ENCODE assay signal across 1 cellular context in the genomic region with DNA sequence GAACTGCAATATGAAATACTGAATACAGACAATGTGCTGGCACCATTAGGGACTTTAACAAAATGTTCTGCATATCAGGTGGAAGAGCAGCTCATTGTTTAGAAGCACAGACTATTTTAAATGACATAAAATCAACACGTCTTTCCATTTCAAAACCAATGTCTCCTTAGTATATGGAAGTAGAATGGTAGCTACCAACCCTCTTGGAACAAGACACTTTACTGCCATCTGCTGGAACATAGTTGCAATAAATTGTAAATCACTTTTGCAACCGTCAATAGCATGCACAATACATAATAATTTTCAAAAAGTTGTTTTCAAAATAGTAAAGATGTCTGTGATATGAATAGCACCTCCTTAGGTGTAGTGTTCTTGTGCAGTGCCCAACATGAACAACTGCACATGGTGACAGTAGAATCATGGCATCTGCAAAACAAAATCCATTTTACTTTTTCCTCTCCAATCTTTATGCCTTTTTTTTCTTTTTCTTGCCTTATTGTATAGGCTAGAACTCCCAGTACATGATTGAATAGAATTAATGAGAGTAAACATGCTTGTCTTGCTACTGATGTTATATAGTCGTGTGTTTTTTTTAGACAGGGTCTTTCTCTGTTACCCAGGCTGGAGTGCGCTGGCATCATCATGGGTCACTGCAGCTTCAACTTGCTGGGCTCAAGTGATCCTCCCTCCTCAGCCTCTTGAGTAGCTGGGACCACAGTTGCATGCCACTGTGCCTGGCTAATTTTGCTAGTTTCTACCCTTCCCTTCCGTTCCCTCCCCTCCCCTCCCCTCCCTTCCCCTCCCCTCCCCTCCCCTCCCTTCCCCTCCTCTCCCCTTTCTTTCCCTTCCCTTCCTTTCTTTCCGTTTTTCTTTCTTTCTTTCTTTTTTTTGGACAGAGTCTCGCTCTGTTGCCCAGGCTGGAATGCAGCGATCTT.
TF ChIP-seq lines count a peak whose summit lies in the region.

No MANE protein-coding gene starts in this region.

TF ChIP-seq in GM23338, 12 proteins besides CTCF, POLR2A, EP300 and RAD21 (continued from another document):
- TF ChIP-seq, protein P1, sequence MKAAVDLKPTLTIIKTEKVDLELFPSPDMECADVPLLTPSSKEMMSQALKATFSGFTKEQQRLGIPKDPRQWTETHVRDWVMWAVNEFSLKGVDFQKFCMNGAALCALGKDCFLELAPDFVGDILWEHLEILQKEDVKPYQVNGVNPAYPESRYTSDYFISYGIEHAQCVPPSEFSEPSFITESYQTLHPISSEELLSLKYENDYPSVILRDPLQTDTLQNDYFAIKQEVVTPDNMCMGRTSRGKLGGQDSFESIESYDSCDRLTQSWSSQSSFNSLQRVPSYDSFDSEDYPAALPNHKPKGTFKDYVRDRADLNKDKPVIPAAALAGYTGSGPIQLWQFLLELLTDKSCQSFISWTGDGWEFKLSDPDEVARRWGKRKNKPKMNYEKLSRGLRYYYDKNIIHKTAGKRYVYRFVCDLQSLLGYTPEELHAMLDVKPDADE (IDR thresholded peaks at IDR 0.05), result no peak
- no peak for TF ChIP-seq EZH2phosphoT487 (IDR thresholded peaks at IDR 0.05; ENCODE audit: unreplicated experiment)
- TF ChIP-seq JUNB (IDR thresholded peaks at IDR 0.05; ENCODE audit: unreplicated experiment), result no peak
- no peak for TF ChIP-seq CREB1 (CRISPR knock-in tag; IDR thresholded peaks at IDR 0.05; ENCODE audit: low read depth)
- TF ChIP-seq, protein P2, sequence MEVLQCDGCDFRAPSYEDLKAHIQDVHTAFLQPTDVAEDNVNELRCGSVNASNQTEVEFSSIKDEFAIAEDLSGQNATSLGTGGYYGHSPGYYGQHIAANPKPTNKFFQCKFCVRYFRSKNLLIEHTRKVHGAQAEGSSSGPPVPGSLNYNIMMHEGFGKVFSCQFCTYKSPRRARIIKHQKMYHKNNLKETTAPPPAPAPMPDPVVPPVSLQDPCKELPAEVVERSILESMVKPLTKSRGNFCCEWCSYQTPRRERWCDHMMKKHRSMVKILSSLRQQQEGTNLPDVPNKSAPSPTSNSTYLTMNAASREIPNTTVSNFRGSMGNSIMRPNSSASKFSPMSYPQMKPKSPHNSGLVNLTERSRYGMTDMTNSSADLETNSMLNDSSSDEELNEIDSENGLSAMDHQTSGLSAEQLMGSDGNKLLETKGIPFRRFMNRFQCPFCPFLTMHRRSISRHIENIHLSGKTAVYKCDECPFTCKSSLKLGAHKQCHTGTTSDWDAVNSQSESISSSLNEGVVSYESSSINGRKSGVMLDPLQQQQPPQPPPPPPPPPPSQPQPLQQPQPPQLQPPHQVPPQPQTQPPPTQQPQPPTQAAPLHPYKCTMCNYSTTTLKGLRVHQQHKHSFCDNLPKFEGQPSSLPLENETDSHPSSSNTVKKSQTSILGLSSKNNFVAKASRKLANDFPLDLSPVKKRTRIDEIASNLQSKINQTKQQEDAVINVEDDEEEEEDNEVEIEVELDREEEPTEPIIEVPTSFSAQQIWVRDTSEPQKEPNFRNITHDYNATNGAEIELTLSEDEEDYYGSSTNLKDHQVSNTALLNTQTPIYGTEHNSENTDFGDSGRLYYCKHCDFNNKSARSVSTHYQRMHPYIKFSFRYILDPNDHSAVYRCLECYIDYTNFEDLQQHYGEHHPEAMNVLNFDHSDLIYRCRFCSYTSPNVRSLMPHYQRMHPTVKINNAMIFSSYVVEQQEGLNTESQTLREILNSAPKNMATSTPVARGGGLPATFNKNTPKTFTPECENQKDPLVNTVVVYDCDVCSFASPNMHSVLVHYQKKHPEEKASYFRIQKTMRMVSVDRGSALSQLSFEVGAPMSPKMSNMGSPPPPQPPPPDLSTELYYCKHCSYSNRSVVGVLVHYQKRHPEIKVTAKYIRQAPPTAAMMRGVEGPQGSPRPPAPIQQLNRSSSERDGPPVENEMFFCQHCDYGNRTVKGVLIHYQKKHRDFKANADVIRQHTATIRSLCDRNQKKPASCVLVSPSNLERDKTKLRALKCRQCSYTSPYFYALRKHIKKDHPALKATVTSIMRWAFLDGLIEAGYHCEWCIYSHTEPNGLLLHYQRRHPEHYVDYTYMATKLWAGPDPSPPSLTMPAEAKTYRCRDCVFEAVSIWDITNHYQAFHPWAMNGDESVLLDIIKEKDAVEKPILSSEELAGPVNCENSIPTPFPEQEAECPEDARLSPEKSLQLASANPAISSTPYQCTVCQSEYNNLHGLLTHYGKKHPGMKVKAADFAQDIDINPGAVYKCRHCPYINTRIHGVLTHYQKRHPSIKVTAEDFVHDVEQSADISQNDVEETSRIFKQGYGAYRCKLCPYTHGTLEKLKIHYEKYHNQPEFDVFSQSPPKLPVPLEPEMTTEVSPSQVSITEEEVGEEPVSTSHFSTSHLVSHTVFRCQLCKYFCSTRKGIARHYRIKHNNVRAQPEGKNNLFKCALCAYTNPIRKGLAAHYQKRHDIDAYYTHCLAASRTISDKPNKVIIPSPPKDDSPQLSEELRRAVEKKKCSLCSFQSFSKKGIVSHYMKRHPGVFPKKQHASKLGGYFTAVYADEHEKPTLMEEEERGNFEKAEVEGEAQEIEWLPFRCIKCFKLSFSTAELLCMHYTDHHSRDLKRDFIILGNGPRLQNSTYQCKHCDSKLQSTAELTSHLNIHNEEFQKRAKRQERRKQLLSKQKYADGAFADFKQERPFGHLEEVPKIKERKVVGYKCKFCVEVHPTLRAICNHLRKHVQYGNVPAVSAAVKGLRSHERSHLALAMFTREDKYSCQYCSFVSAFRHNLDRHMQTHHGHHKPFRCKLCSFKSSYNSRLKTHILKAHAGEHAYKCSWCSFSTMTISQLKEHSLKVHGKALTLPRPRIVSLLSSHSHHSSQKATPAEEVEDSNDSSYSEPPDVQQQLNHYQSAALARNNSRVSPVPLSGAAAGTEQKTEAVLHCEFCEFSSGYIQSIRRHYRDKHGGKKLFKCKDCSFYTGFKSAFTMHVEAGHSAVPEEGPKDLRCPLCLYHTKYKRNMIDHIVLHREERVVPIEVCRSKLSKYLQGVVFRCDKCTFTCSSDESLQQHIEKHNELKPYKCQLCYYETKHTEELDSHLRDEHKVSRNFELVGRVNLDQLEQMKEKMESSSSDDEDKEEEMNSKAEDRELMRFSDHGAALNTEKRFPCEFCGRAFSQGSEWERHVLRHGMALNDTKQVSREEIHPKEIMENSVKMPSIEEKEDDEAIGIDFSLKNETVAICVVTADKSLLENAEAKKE (CRISPR knock-in tag; IDR thresholded peaks at IDR 0.05), result no peak
